Comparison of ENCODE assay signal across 8 cellular contexts in genomic region chr1:26900001-26900814, GRCh38.
A peak's percentile ranks its signal among the peaks of the same experiment; 100 is the strongest.
DNase-seq lines count a peak whose midpoint lies in the region; ATAC-seq and TF ChIP-seq lines count a peak whose summit lies in the region.

GPATCH3 (minus strand) TSS chr1:26900467; CDS start chr1:26900442, 25 bp downstream.

- peak; percentile 78 for ATAC-seq in HG03159 (IDR thresholded peaks at IDR 0.05; ENCODE audit: unreplicated experiment)
- ATAC-seq in GM19467 (IDR thresholded peaks at IDR 0.05; ENCODE audit: unreplicated experiment): no peak

- in situ Hi-C loops in GM13977 (cut with MboI; ENCODE audit: low pct_unique_long_range_greater_than_20kb, low sequenced_read_pairs, unreplicated experiment): no loop called here

- peak; percentile 90 for DNase-seq in GM13977 (ENCODE audit: low spot score)
- DNase-seq in NCI-H2227 treated with DMSO at 0.1 percent for 48 hours (lab: John Stamatoyannopoulos, UW): peak; percentile 96
- DNase-seq in activated CD4-positive, CD25-positive, alpha-beta regulatory T cell (lab: John Stamatoyannopoulos, UW): peak; percentile 75 to 80 (median 76)
- peak; percentile 19 to 92 (median 76) for DNase-seq in caudate nucleus (lab: John Stamatoyannopoulos, UW)
- peak; percentile 95 for DNase-seq in iPS-NIHi7 (ENCODE audit: extremely low spot score)

- H3K4me3 ChIP-seq in skin epidermis: peak within 1 kb of the TSS; percentile 53 to 99 (median 85)

- no peak for TF ChIP-seq CTCF in GM13977 (IDR thresholded peaks at IDR 0.05; ENCODE audit: extremely low read depth, insufficient read depth, missing control alignments)

- H3K27ac ChIP-seq in caudate nucleus (ENCODE audit: low read depth, low read length): peak within 1 kb of the TSS; percentile 89
- peak within 1 kb of the TSS; percentile 50 to 94 (median 88) for H3K27ac ChIP-seq in skin epidermis
